In genomic region chr6:24695635-24696034, GRCh38 we compare ENCODE assay signal across 8 cellular contexts. TPM values are rescaled to one million over a fixed set of nuclear protein-coding genes. Genes with fewer than 3 reads are reported as not detected.
DNase-seq lines count a peak whose midpoint lies in the region; ATAC-seq and TF ChIP-seq lines count a peak whose summit lies in the region.
"Not testable (repeated sequence)": the region's sequence is repeated elsewhere in the genome, so short reads cannot be mapped to it uniquely, and the experiment has no call there.

No MANE protein-coding gene starts in this region.

- POLR2A ChIA-PET in GM10248 (lab: Yijun Ruan, JAX); T-cell (lab: Charles Lee): not testable (repeated sequence)

- DNase-seq in GM10248 (ENCODE audit: extremely low spot score) (peak; percentile 35), NCI-H2081 (lab: John Stamatoyannopoulos, UW) (peak; percentile 44 to 65), T-cell (peak in 25 of 34 experiments; percentile 2 to 38 (median 21)), amniotic epithelial cell (ENCODE audit: low read depth) (peak; percentile 39)
- DNase-seq in Right ventricle myocardium superior; osteocyte (ENCODE audit: extremely low spot score, unreplicated experiment); vagina (ENCODE audit: extremely low spot score in 2 of 2): not testable (repeated sequence)

- H3K27ac ChIP-seq in vagina, result not testable (repeated sequence)

- not testable (repeated sequence) for H3K9me3 ChIP-seq in vagina

- H3K4me1 ChIP-seq in vagina, result not testable (repeated sequence)

- H3K36me3 ChIP-seq in vagina, result not testable (repeated sequence)

- not testable (repeated sequence) for H3K9me3 Mint-ChIP-seq in T-cell; osteocyte (ENCODE audit: unreplicated experiment)

- not testable (repeated sequence) for H3K36me3 Mint-ChIP-seq in T-cell; osteocyte (ENCODE audit: unreplicated experiment)

- TF ChIP-seq CTCF in GM10248 (IDR thresholded peaks at IDR 0.05; ENCODE audit: control extremely low read depth, extremely low read depth, low read depth, missing control alignments) (peak; percentile 33), osteocyte (IDR thresholded peaks at IDR 0.05) (peak; percentile 65), vagina (IDR thresholded peaks at IDR 0.05) (peak in 2 of 3 experiments; percentile 22 to 59)

- ATAC-seq in HG02885 (IDR thresholded peaks at IDR 0.05; ENCODE audit: poor library complexity, unreplicated experiment) (peak; percentile 71), T-cell (replicated peaks in 1 of 4) (peak; percentile 76 to 88 (median 80)), Right ventricle myocardium superior (ENCODE audit: poor library complexity) (peak; percentile 83)

- peaks cover 16 to 22% (median 17%) of the 10 kb centered on the region in 3 donors for H3K4me1 Mint-ChIP-seq in T-cell
- H3K4me1 Mint-ChIP-seq in osteocyte (ENCODE audit: unreplicated experiment), result not testable (repeated sequence)

- H3K4me3 ChIP-seq in vagina, result not testable (repeated sequence)

- H3K27me3 ChIP-seq in vagina, result not testable (repeated sequence)

- not testable (repeated sequence) for TF ChIP-seq POLR2A in vagina (IDR thresholded peaks at IDR 0.05)

- CTCF ChIA-PET in GM10248 (lab: Yijun Ruan, JAX), result interaction anchor here (0.7 to 1.5 kb wide), 5 partner anchors 9 to 173 kb away, joined by 3 to 6 read pairs (median 4); no protein-coding TSS in a partner anchor
- CTCF ChIA-PET in T-cell (lab: Charles Lee), result interaction anchor here (0.8 to 3.3 kb wide), 3 partner anchors 111 to 115 kb away, joined by 4 to 23 read pairs (median 7); no protein-coding TSS in a partner anchor

- peak overlapping the region in 1 of 2 donors; percentile 30 for H3K27ac Mint-ChIP-seq in T-cell
- not testable (repeated sequence) for H3K27ac Mint-ChIP-seq in osteocyte (ENCODE audit: unreplicated experiment)

- not testable (repeated sequence) for H3K4me3 Mint-ChIP-seq in T-cell; osteocyte (ENCODE audit: unreplicated experiment)

- H3K27me3 Mint-ChIP-seq in T-cell; osteocyte (ENCODE audit: unreplicated experiment): not testable (repeated sequence)

- intact Hi-C loops in Right ventricle myocardium superior (cut with DNase I), result not testable (repeated sequence)
- intact Hi-C loops in vagina (cut with DNase I), result loop anchor here (2.0 kb wide), 1 partner anchor 115 kb away; no protein-coding TSS in a partner anchor

RNA-seq across cellular contexts. Expression of gene C6orf62, which starts 23.3 kb away (rescaled TPM):
- total RNA-seq in T-cell (100 to 1,000 TPM; 114 to 146 (median 135) TPM), Right ventricle myocardium superior (37.6 TPM), osteocyte (79.6 and 79.7 TPM in 2 replicates), vagina (45.2 TPM)

RNA-seq across cellular contexts. Expression of gene ACOT13, which starts 28.8 kb away (rescaled TPM):
- 10 to 100 TPM in 2 of 5 donors, 1 to 10 TPM in 3; 4.2 to 10.9 (median 9.5) TPM for total RNA-seq in T-cell
- 74.3 TPM for total RNA-seq in Right ventricle myocardium superior
- total RNA-seq in osteocyte, result 23.9 and 26.9 TPM in 2 replicates
- 4.4 TPM for total RNA-seq in vagina

RNA-seq across cellular contexts. Expression of gene TDP2, which starts 28.9 kb away (rescaled TPM):
- total RNA-seq in T-cell (10 to 100 TPM; 45.7 to 56.5 (median 50.8) TPM), Right ventricle myocardium superior (20.3 TPM), osteocyte (31.5 and 31.8 TPM in 2 replicates), vagina (28.7 TPM)

RNA-seq across cellular contexts. Expression of gene KIAA0319, which starts 49.6 kb away (rescaled TPM):
- total RNA-seq in T-cell (under 1 TPM in 3 of 5 donors, not detected in 2; 0.03 to 0.07 (median 0.03) TPM), Right ventricle myocardium superior (not detected), osteocyte (not detected in 2 replicates), vagina (0.25 TPM)
